ENCODE assay signal across 14 cellular contexts in the genomic region with DNA sequence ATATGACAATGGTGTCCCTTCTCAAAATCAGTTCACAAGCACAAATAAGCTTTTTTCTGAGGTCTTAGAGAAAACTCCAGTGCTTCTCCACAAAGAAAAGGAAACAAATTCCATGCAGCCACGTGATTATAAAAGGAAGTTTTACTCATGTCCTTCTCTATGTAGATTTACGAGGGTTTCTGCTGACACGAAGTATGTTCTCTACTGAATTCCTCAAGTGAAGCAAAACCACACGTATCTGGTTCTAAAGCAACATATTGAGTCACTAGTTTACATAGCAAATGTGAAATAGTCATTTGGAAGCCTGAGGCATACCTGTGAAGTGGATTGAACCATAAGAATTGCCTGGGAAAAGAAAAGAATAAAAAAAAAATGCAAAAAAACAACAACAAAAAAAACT. TPM values are rescaled to one million over a fixed set of nuclear protein-coding genes. Genes with fewer than 3 reads are reported as not detected.
DNase-seq lines count a peak whose midpoint lies in the region; ATAC-seq, FAIRE-seq and TF ChIP-seq lines count a peak whose summit lies in the region.
"Had no signal": no experiment of that assay in that cellular context is flagged by ENCODE, and none has a peak within 500 bp of the region (broad histone marks: within the 10 kb centered on the region; RNA-seq: fewer than 3 reads in every experiment).

No MANE protein-coding gene starts in this region.

- no peak for ATAC-seq in SK-N-SH treated with all-trans-retinoic acid at 6 μM for 48 hours
- no peak for ATAC-seq in sciatic nerve
- no peak for ATAC-seq in left cardiac atrium
- ATAC-seq: K562 had no signal

- H3K9me3 Mint-ChIP-seq in astrocyte (ENCODE audit: unreplicated experiment) = no peaks in the 10 kb centered on the region

- no peaks in the 10 kb centered on the region for H4K20me1 ChIP-seq in SK-N-SH (ENCODE audit: insufficient read depth)
- H4K20me1 ChIP-seq in astrocyte (ENCODE audit: insufficient read depth, low read length) = no peaks in the 10 kb centered on the region

- H2AFZ ChIP-seq in SK-N-SH (ENCODE audit: low read depth) (no peak overlapping the region), astrocyte (ENCODE audit: low read depth, low read length) (no peak overlapping the region)

- H3K4me1 Mint-ChIP-seq in astrocyte (ENCODE audit: low read depth, unreplicated experiment) = peaks cover 22% of the 10 kb centered on the region

- H3K36me3 ChIP-seq in SK-N-SH (replicated peaks in 1 of 2; ENCODE audit: control insufficient read depth in 1 of 2, insufficient read depth in 2 of 2, low read length in 1 of 2) (no peaks in the 10 kb centered on the region), astrocyte (ENCODE audit: insufficient read depth, low read length) (no peaks in the 10 kb centered on the region)
- H3K36me3 ChIP-seq: sigmoid colon had no signal

- H3K27me3 ChIP-seq in SK-N-SH (ENCODE audit: insufficient read depth) (peaks cover 16% of the 10 kb centered on the region; the same call in 1 of the 2 replicates), astrocyte (ENCODE audit: insufficient read depth, low read length) (no peaks in the 10 kb centered on the region)
- H3K27me3 ChIP-seq: sigmoid colon had no signal

- no peaks in the 10 kb centered on the region for H3K36me3 Mint-ChIP-seq in astrocyte (ENCODE audit: low read depth, unreplicated experiment)

- H3K4me2 ChIP-seq in SK-N-SH (0 out of 2 replicates have a peak overlapping the region, but pooled peaks have one; percentile 11), astrocyte (ENCODE audit: low read length) (peak overlapping the region; percentile 40)

- TF ChIP-seq RAD21 in SK-N-SH (IDR thresholded peaks at IDR 0.05; ENCODE audit: low read length) = no peak

- POLR2A ChIA-PET in SK-N-SH (lab: Yijun Ruan, JAX) = no interaction called here

- WGBS in SK-N-SH (ENCODE audit: low lambda C conversion rate) = under 1% methylated on average over 4 of the region's 4 CpGs

- CTCF ChIA-PET in SK-N-SH (lab: Yijun Ruan, JAX) = interaction anchor here (1.3 kb wide), 1 partner anchor 32 kb away, joined by 3 read pairs; a partner anchor contains a TSS

- no peaks in the 10 kb centered on the region for H3K9me3 ChIP-seq in SK-N-SH
- no peaks in the 10 kb centered on the region for H3K9me3 ChIP-seq in astrocyte (ENCODE audit: insufficient read depth, low read depth, low read length)
- H3K9me3 ChIP-seq: sigmoid colon had no signal

- no peak overlapping the region for H3K27ac ChIP-seq in SK-N-SH (ENCODE audit: low read depth in 2 of 2, low read length in 1 of 2)
- H3K27ac ChIP-seq in astrocyte (ENCODE audit: low read depth, low read length) = no peak overlapping the region
- H3K27ac ChIP-seq: sigmoid colon had no signal

- no peaks in the 10 kb centered on the region for H3K9me2 ChIP-seq in SK-N-SH

- FAIRE-seq in astrocyte (lab: Jason Lieb, UNC) (peak; percentile 73), urothelium cell line (lab: Jason Lieb, UNC) (peak; percentile 69)
- FAIRE-seq: K562 had no signal

- no peak for TF ChIP-seq CTCF in SK-N-SH (IDR thresholded peaks at IDR 0.05)
- no peak for TF ChIP-seq CTCF in astrocyte (IDR thresholded peaks at IDR 0.05; ENCODE audit: insufficient read depth, low read depth, low read length)

- H3K4me3 ChIP-seq in SK-N-SH (ENCODE audit: low read depth in 2 of 2, low read length in 1 of 2) (no peak overlapping the region), astrocyte (ENCODE audit: insufficient read depth, low read depth, low read length) (no peak overlapping the region)
- H3K4me3 ChIP-seq: K562, sigmoid colon had no signal

- H3K27me3 Mint-ChIP-seq in astrocyte (ENCODE audit: low read depth, unreplicated experiment) = peaks cover 3% of the 10 kb centered on the region

- H3K27ac Mint-ChIP-seq in astrocyte (ENCODE audit: unreplicated experiment) = no peak overlapping the region

- DNase-seq in SK-N-SH (no peak), astrocyte (ENCODE audit: low read depth) (peak; percentile 96), iris pigment epithelial cell (ENCODE audit: low read depth) (peak; percentile 92), urothelium cell line (ENCODE audit: low spot score) (peak; percentile 79), sciatic nerve (ENCODE audit: low spot score) (no peak), left cardiac atrium (no peak)
- DNase-seq in activated CD4-positive, CD25-positive, alpha-beta regulatory T cell treated with anti-CD3 and anti-CD28 coated beads, Interleukin-2, amount 50 U/mL, for 72 hours = no peak
- DNase-seq: activated CD4-positive, alpha-beta T cell treated with anti-CD3 and anti-CD28 coated beads, Interleukin-2, amount 50 U/mL, for 48 hours; erythroblast; NCI-H446 treated with DMSO at 0.1 percent for 48 hours; sigmoid colon had no signal

- H3K9ac ChIP-seq in SK-N-SH = no peak overlapping the region
- H3K9ac ChIP-seq in astrocyte (ENCODE audit: low read length) = no peak overlapping the region

- H3K4me1 ChIP-seq in SK-N-SH (ENCODE audit: control insufficient read depth in 1 of 2, insufficient read depth in 2 of 2, low read depth in 1 of 2, low read length in 1 of 2) = no peaks in the 10 kb centered on the region
- H3K4me1 ChIP-seq in astrocyte (ENCODE audit: insufficient read depth, low read length) = peaks cover 17% of the 10 kb centered on the region
- H3K4me1 ChIP-seq: sigmoid colon had no signal

- no peak for TF ChIP-seq EP300 in SK-N-SH (IDR thresholded peaks at IDR 0.05; ENCODE audit: borderline replicate concordance in 1 of 2, low read depth in 1 of 2, low read length in 1 of 2)

- no peaks in the 10 kb centered on the region for H3F3A ChIP-seq in SK-N-SH (replicated peaks; ENCODE audit: insufficient read depth)

- intact Hi-C loops in sciatic nerve (cut with DNase I) (no loop called here), left cardiac atrium (cut with DNase I) (no loop called here)

- H3K79me2 ChIP-seq in SK-N-SH (ENCODE audit: insufficient read depth) (no peaks in the 10 kb centered on the region), astrocyte (ENCODE audit: insufficient read depth, low read length) (no peaks in the 10 kb centered on the region)

- H3K4me3 Mint-ChIP-seq in astrocyte (ENCODE audit: unreplicated experiment) = no peak overlapping the region

TF ChIP-seq in SK-N-SH, 30 proteins besides CTCF, POLR2A, EP300 and RAD21:
- TF ChIP-seq ELF1 (IDR thresholded peaks at IDR 0.05) = no peak

TF ChIP-seq in SK-N-SH treated with all-trans-retinoic acid at 6 μM for 48 hours, 23 proteins besides CTCF, POLR2A, EP300 and RAD21:
- TF ChIP-seq OSR1 (CRISPR knock-in tag; IDR thresholded peaks at IDR 0.05) = no peak
- no peak for TF ChIP-seq RARB (CRISPR knock-in tag; IDR thresholded peaks at IDR 0.05)
- TF ChIP-seq ESRRG (CRISPR knock-in tag; IDR thresholded peaks at IDR 0.05) = no peak

RNA-seq across cellular contexts. Expression of a gene that starts 31.9 kb away (rescaled TPM):
- not detected in 2 replicates for polyA plus RNA-seq in SK-N-SH (2012; rRNA removed)
- polyA plus RNA-seq in SK-N-SH (2012; cell fraction: cytosol; rRNA removed) = not detected in 2 replicates
- polyA plus RNA-seq in SK-N-SH (2012; cell fraction: nucleus; rRNA removed) = not detected in 2 replicates
- total RNA-seq in astrocyte = 19.9 and 27.2 TPM in 2 replicates
- 12.0 TPM for total RNA-seq in sciatic nerve
- total RNA-seq in left cardiac atrium = 10 to 100 TPM in 1 of 2 donors, 1 to 10 TPM in 1; 9.2 to 12.5 TPM
- total RNA-seq: A673, K562 had no signal
- polyA plus RNA-seq: K562 had no signal

Comparison
In these comparisons a context has a peak if more than half of its experiments do, and no peak if none do; other contexts are left out.
1. DNase-seq: peak in astrocyte (single experiment), iris pigment epithelial cell (single experiment) and urothelium cell line (single experiment); none in SK-N-SH (single experiment), sciatic nerve (single experiment), left cardiac atrium (single experiment) and activated CD4-positive, CD25-positive, alpha-beta regulatory T cell treated with anti-CD3 and anti-CD28 coated beads, Interleukin-2, amount 50 U/mL, for 72 hours (single experiment).